ENCODE assay signal across 2 cellular contexts in the genomic region with DNA sequence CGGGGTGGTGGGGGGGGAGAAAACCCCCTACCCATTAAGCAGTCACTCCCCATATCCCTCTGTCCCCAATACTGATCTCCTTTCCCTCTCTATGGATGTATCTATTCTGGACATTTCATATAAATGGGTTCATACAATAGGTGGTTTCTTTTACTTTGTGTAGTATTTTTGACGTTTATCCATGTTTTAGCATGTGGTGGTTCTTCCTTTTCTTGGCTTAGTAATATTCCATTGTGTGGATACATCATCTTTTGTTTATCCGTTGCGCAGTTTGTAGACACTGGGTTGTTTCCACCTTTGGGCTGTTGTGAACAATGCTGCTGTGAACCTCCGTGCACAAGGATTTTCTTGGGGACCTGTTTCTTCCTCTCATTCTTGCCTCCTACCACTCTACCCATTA.
TF ChIP-seq lines count a peak whose summit lies in the region.

No MANE protein-coding gene starts in this region.

TF ChIP-seq in K562, 482 proteins besides CTCF, POLR2A, EP300 and RAD21:
- no peak for TF ChIP-seq POLR2AphosphoS5 (IDR thresholded peaks at IDR 0.05; ENCODE audit: control insufficient read depth, insufficient read depth, low read depth, low read length)
- peak; percentile 43 to 61; a peak in 3 of 4 replicates for TF ChIP-seq KDM1A (IDR thresholded peaks at IDR 0.05)
- no peak for TF ChIP-seq ZNF696 (CRISPR knock-in tag; conservative IDR thresholded peaks at IDR 0.05)
- TF ChIP-seq MEF2D (tag; conservative IDR thresholded peaks at IDR 0.05; ENCODE audit: low read depth), result no peak
- peak; percentile 99 for TF ChIP-seq ZNF146 (CRISPR knock-in tag; IDR thresholded peaks at IDR 0.05; ENCODE audit: unreplicated experiment)
- no peak for TF ChIP-seq SMAD3 (CRISPR knock-in tag; conservative IDR thresholded peaks at IDR 0.05)
- TF ChIP-seq NFRKB (IDR thresholded peaks at IDR 0.05; ENCODE audit: low read depth), result no peak
- TF ChIP-seq BCOR (IDR thresholded peaks at IDR 0.05), result peak; percentile 75
- no peak for TF ChIP-seq ZNF75A (CRISPR knock-in tag; IDR thresholded peaks at IDR 0.05)

TF ChIP-seq in SK-N-SH treated with all-trans-retinoic acid at 6 μM for 48 hours, 23 proteins besides CTCF, POLR2A, EP300 and RAD21:
- TF ChIP-seq, protein P1, sequence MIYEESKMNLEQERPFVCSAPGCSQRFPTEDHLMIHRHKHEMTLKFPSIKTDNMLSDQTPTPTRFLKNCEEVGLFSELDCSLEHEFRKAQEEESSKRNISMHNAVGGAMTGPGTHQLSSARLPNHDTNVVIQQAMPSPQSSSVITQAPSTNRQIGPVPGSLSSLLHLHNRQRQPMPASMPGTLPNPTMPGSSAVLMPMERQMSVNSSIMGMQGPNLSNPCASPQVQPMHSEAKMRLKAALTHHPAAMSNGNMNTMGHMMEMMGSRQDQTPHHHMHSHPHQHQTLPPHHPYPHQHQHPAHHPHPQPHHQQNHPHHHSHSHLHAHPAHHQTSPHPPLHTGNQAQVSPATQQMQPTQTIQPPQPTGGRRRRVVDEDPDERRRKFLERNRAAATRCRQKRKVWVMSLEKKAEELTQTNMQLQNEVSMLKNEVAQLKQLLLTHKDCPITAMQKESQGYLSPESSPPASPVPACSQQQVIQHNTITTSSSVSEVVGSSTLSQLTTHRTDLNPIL (CRISPR knock-in tag; IDR thresholded peaks at IDR 0.05; ENCODE audit: low read depth), result no peak
- TF ChIP-seq ESRRG (CRISPR knock-in tag; IDR thresholded peaks at IDR 0.05) (no peak), GLIS3 (CRISPR knock-in tag; IDR thresholded peaks at IDR 0.05) (no peak), CSDC2 (CRISPR knock-in tag; IDR thresholded peaks at IDR 0.05) (no peak), ISL1 (CRISPR knock-in tag; IDR thresholded peaks at IDR 0.05) (no peak), TCF4 (CRISPR knock-in tag; IDR thresholded peaks at IDR 0.05; ENCODE audit: borderline replicate concordance) (no peak), ZNF8 (CRISPR knock-in tag; IDR thresholded peaks at IDR 0.05) (no peak), PPARA (CRISPR knock-in tag; IDR thresholded peaks at IDR 0.05; ENCODE audit: borderline replicate concordance) (no peak), BACH2 (CRISPR knock-in tag; IDR thresholded peaks at IDR 0.05; ENCODE audit: borderline replicate concordance) (no peak), TOX (CRISPR knock-in tag; IDR thresholded peaks at IDR 0.05; ENCODE audit: borderline replicate concordance) (no peak), SNAI2 (CRISPR knock-in tag; IDR thresholded peaks at IDR 0.05) (no peak), ZNF70 (CRISPR knock-in tag; IDR thresholded peaks at IDR 0.05) (no peak), ZFP30 (CRISPR knock-in tag; IDR thresholded peaks at IDR 0.05) (no peak)
- TF ChIP-seq, protein P2, sequence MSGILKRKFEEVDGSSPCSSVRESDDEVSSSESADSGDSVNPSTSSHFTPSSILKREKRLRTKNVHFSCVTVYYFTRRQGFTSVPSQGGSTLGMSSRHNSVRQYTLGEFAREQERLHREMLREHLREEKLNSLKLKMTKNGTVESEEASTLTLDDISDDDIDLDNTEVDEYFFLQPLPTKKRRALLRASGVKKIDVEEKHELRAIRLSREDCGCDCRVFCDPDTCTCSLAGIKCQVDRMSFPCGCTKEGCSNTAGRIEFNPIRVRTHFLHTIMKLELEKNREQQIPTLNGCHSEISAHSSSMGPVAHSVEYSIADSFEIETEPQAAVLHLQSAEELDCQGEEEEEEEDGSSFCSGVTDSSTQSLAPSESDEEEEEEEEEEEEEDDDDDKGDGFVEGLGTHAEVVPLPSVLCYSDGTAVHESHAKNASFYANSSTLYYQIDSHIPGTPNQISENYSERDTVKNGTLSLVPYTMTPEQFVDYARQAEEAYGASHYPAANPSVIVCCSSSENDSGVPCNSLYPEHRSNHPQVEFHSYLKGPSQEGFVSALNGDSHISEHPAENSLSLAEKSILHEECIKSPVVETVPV (CRISPR knock-in tag; IDR thresholded peaks at IDR 0.05), result no peak
TF ChIP-seq in SK-N-SH treated with all-trans-retinoic acid at 6 μM for 48 hours: peak in this region for 0.
